ENCODE assay signal across 34 cellular contexts in the genomic region with DNA sequence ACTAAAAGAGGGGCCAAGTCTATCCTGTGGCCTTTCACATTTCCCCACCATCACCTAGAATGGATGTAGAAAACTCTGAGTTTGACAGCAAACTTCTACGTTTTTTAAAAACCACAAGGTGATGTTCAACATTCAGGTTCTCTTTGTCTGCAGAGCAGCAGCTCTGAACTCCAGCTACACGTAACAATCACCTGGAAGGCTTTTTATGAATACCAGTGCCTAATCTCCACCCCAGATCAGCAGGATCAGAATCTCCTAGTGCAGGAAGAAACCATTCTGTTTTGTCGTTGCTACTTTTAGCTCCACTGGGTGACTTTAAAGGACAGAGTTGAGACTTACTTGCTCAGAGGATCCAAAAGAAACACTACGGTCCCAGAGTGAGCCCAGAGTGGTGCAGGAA.
"Had no signal": no experiment of that assay in that cellular context is flagged by ENCODE, and none has a peak within 500 bp of the region (broad histone marks: within the 10 kb centered on the region; RNA-seq: fewer than 3 reads in every experiment).

No MANE protein-coding gene starts in this region.

- H3K4me3 ChIP-seq: adrenal gland, body of pancreas, esophagus squamous epithelium had no signal

- H3K4me3 Mint-ChIP-seq: activated B cell treated with CpG ODN at 0.5 μM for 24 hours; activated CD8-positive, alpha-beta T cell treated with anti-CD3 and anti-CD28 coated beads for 36 hours; activated naive CD8-positive, alpha-beta T cell treated with anti-CD3 and anti-CD28 coated beads for 36 hours; activated naive CD8-positive, alpha-beta T cell treated with anti-CD3 and anti-CD28 coated beads, Interleukin-2, amount 50 U/mL, for 24 hours; activated T-cell treated with anti-CD3 and anti-CD28 coated beads, Interleukin-2, amount 50 U/mL, for 4 hours; activated T-helper 17 cell treated with anti-CD3 and anti-CD28 coated beads, Interleukin-2, amount 50 U/mL, for 72 hours; T-helper 17 cell; T-helper 2 cell treated with Interferon-gamma antibody and Interleukin-4, amounts not matched to agents 5 μg/mL and 100 μg/mL, for 36 hours had no signal

- DNase-seq: activated B cell treated with CpG ODN at 0.5 μM for 24 hours; activated CD4-positive, alpha-beta T cell treated with anti-CD3 and anti-CD28 coated beads for 48 hours; activated CD4-positive, alpha-beta T cell treated with anti-CD3 and anti-CD28 coated beads, Interleukin-2, amount 50 U/mL, for 1 hour; activated CD4-positive, alpha-beta T cell treated with anti-CD3 and anti-CD28 coated beads, Interleukin-2, amount 50 U/mL, for 48 hours; activated CD8-positive, alpha-beta memory T cell treated with anti-CD3 and anti-CD28 coated beads for 24 hours; activated CD8-positive, alpha-beta T cell treated with anti-CD3 and anti-CD28 coated beads for 36 hours; activated effector memory CD4-positive, alpha-beta T cell treated with Interleukin-2 at 50 U/mL for 16 hours; activated gamma-delta T cell treated with Interleukin-2 at 50 U/mL for 16 hours; activated naive CD4-positive, alpha-beta T cell treated with anti-CD3 and anti-CD28 coated beads, Interleukin-2, amount 50 U/mL, for 16 hours; activated naive CD4-positive, alpha-beta T cell treated with Interleukin-2 at 50 U/mL for 16 hours; activated naive CD8-positive, alpha-beta T cell treated with anti-CD3 and anti-CD28 coated beads for 36 hours; activated naive CD8-positive, alpha-beta T cell treated with anti-CD3 and anti-CD28 coated beads, Interleukin-2, amount 50 U/mL, for 24 hours; activated T-cell treated with anti-CD3 and anti-CD28 coated beads, Interleukin-2, amount 50 U/mL, for 4 hours; adrenal gland; amygdala; aorta; body of pancreas; caudate nucleus; cortex of kidney; dermis blood vessel endothelial cell; effector CD8-positive, alpha-beta T cell; esophagus squamous epithelium; head of caudate nucleus; T-helper 1 cell; T-helper 17 cell; T1000; WERI-Rb-1 had no signal

- H3K27ac Mint-ChIP-seq: activated B cell treated with CpG ODN at 0.5 μM for 24 hours; activated CD8-positive, alpha-beta T cell treated with anti-CD3 and anti-CD28 coated beads for 36 hours; activated naive CD8-positive, alpha-beta T cell treated with anti-CD3 and anti-CD28 coated beads for 36 hours; activated naive CD8-positive, alpha-beta T cell treated with anti-CD3 and anti-CD28 coated beads, Interleukin-2, amount 50 U/mL, for 24 hours; activated T-helper 17 cell treated with anti-CD3 and anti-CD28 coated beads, Interleukin-2, amount 50 U/mL, for 72 hours; T-helper 17 cell; T-helper 2 cell treated with Interferon-gamma antibody and Interleukin-4, amounts not matched to agents 5 μg/mL and 100 μg/mL, for 36 hours had no signal

- H3K4me1 ChIP-seq: adrenal gland, body of pancreas had no signal

- FAIRE-seq: colon, endometrium, frontal cortex had no signal

- H3K36me3 Mint-ChIP-seq: activated naive CD8-positive, alpha-beta T cell treated with anti-CD3 and anti-CD28 coated beads for 36 hours had no signal

- H3K27ac ChIP-seq: adrenal gland, body of pancreas, epithelial cell of prostate, WERI-Rb-1 had no signal

- H3K4me1 Mint-ChIP-seq: activated naive CD8-positive, alpha-beta T cell treated with anti-CD3 and anti-CD28 coated beads for 36 hours; activated naive CD8-positive, alpha-beta T cell treated with anti-CD3 and anti-CD28 coated beads, Interleukin-2, amount 50 U/mL, for 24 hours; activated T-helper 17 cell treated with anti-CD3 and anti-CD28 coated beads, Interleukin-2, amount 50 U/mL, for 72 hours; T-helper 17 cell had no signal

- H3K9me3 ChIP-seq: adrenal gland, body of pancreas, esophagus squamous epithelium had no signal

- ATAC-seq: activated CD4-positive, CD25-positive, alpha-beta regulatory T cell treated with anti-CD3 and anti-CD28 coated beads, Interleukin-2, amount 50 U/mL, for 24 hours; activated CD8-positive, alpha-beta T cell treated with anti-CD3 and anti-CD28 coated beads for 36 hours; activated naive CD8-positive, alpha-beta T cell treated with anti-CD3 and anti-CD28 coated beads, Interleukin-2, amount 50 U/mL, for 24 hours; activated T-cell treated with anti-CD3 and anti-CD28 coated beads, Interleukin-2, amount 50 U/mL, for 4 hours; activated T-helper 17 cell treated with anti-CD3 and anti-CD28 coated beads, Interleukin-2, amount 50 U/mL, for 72 hours; body of pancreas; T-helper 17 cell had no signal

- H3K27me3 ChIP-seq: adrenal gland, body of pancreas, esophagus squamous epithelium had no signal

- H3K9me3 Mint-ChIP-seq: activated B cell treated with CpG ODN at 0.5 μM for 24 hours; activated CD8-positive, alpha-beta T cell treated with anti-CD3 and anti-CD28 coated beads for 36 hours; activated naive CD8-positive, alpha-beta T cell treated with anti-CD3 and anti-CD28 coated beads for 36 hours; activated naive CD8-positive, alpha-beta T cell treated with anti-CD3 and anti-CD28 coated beads, Interleukin-2, amount 50 U/mL, for 24 hours; activated T-cell treated with anti-CD3 and anti-CD28 coated beads, Interleukin-2, amount 50 U/mL, for 4 hours; activated T-helper 17 cell treated with anti-CD3 and anti-CD28 coated beads, Interleukin-2, amount 50 U/mL, for 72 hours; T-helper 2 cell treated with Interferon-gamma antibody and Interleukin-4, amounts not matched to agents 5 μg/mL and 100 μg/mL, for 36 hours had no signal

- H3K36me3 ChIP-seq: adrenal gland, WERI-Rb-1 had no signal
